ENCODE assay signal across 11 cellular contexts in the genomic region with DNA sequence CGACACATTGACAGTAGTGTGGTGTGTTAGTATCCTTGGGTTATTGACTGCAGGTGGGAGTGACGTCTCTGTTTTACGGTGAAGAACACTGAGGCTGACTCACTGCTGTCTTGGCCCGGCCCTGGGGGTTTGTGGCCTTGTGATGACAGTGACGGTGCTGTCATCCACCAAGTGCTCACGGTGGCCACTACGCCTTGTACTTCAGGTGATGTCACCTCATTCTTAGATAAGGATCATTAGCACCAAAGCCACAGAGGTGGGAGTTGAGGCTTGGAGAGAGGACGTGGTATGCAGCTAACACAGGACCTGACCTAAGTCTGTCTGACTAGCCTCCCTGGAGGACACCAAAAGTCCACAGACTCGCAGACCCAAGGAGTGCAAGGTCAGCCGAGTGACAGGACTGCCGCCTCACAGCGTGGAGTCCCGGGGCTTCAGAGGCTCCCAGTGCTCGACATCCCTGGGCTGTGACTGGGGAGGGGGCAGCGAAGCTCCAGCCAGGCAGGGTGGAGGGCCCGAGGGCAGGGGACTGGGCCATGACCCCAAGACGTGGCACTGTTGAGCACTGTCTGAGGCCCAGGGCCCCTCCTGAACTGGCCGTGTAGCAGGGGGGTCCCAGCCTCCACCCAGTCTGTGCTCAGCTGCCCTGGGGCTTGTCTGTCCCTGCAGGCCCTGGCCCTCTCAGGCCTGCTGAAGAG. TPM values are rescaled to one million over a fixed set of nuclear protein-coding genes. Genes with fewer than 3 reads are reported as not detected.
DNase-seq lines count a peak whose midpoint lies in the region; ATAC-seq and TF ChIP-seq lines count a peak whose summit lies in the region.
"Had no signal": no experiment of that assay in that cellular context is flagged by ENCODE, and none has a peak within 500 bp of the region (broad histone marks: within the 10 kb centered on the region; RNA-seq: fewer than 3 reads in every experiment).

No MANE protein-coding gene starts in this region.

- H3K4me2 ChIP-seq in OCI-LY7 (ENCODE audit: low read length): no peak overlapping the region

- no peak for TF ChIP-seq CTCF in OCI-LY7 (conservative IDR thresholded peaks at IDR 0.05; ENCODE audit: low read length)

- peaks cover 52% of the 10 kb centered on the region for H3K36me3 Mint-ChIP-seq in activated T-helper 2 cell treated with anti-CD3 and anti-CD28 coated beads, Interferon-gamma antibody, Interleukin-2, Interleukin-4, amounts not matched to agents 10 μg/mL and 5 μg/mL and 100 μg/mL, durations not matched to agents 14 hours and 24 hours and 36 hours (ENCODE audit: low read depth)

- H3K4me3 Mint-ChIP-seq in activated T-helper 2 cell treated with anti-CD3 and anti-CD28 coated beads, Interferon-gamma antibody, Interleukin-2, Interleukin-4, amounts not matched to agents 10 μg/mL and 5 μg/mL and 100 μg/mL, durations not matched to agents 14 hours and 24 hours and 36 hours (ENCODE audit: low read depth): no peak overlapping the region
- H3K4me3 Mint-ChIP-seq: H9 had no signal

- ATAC-seq in HG02610 (IDR thresholded peaks at IDR 0.05; ENCODE audit: unreplicated experiment): no peak
- no peak for ATAC-seq in GM21528 (IDR thresholded peaks at IDR 0.05; ENCODE audit: low FRiP score, unreplicated experiment)

- no TSS peak for BruUV-seq in OCI-LY7 (replicated peaks; lab: Mats Ljungman, UMichigan)

- no peaks in the 10 kb centered on the region for H3K36me3 ChIP-seq in OCI-LY7 (ENCODE audit: insufficient read depth, low read length)

- no peak overlapping the region for H3K27ac ChIP-seq in OCI-LY7 (ENCODE audit: low read depth, low read length, poor library complexity, severe bottlenecking)
- H3K27ac ChIP-seq: WERI-Rb-1 had no signal

- CTCF ChIA-PET in OCI-LY7 (lab: Charles Lee; ENCODE audit: unreplicated experiment): no interaction called here

- no peaks in the 10 kb centered on the region for H3K9me2 ChIP-seq in OCI-LY7 (ENCODE audit: insufficient read depth, low read length)

- H3K4me1 ChIP-seq in OCI-LY7 (ENCODE audit: insufficient read depth, low read length, poor library complexity, severe bottlenecking): no peaks in the 10 kb centered on the region

- intact Hi-C loops in activated T-helper 2 cell treated with anti-CD3 and anti-CD28 coated beads, Interferon-gamma antibody, Interleukin-2, Interleukin-4, amounts not matched to agents 10 μg/mL and 5 μg/mL and 100 μg/mL, durations not matched to agents 14 hours and 24 hours and 36 hours (cut with micrococcal nuclease): loop anchor here (10.0 kb wide), 1 partner anchor 333 kb away; no protein-coding TSS in a partner anchor
- intact Hi-C loops in OCI-LY7 (cut with micrococcal nuclease; ENCODE audit: unreplicated experiment): no loop called here

- POLR2A ChIA-PET in OCI-LY7 (lab: Charles Lee): no interaction called here

- no peaks in the 10 kb centered on the region for H3K27me3 Mint-ChIP-seq in activated T-helper 2 cell treated with anti-CD3 and anti-CD28 coated beads, Interferon-gamma antibody, Interleukin-2, Interleukin-4, amounts not matched to agents 10 μg/mL and 5 μg/mL and 100 μg/mL, durations not matched to agents 14 hours and 24 hours and 36 hours (ENCODE audit: low read depth)

- H3K4me1 Mint-ChIP-seq in activated T-helper 2 cell treated with anti-CD3 and anti-CD28 coated beads, Interferon-gamma antibody, Interleukin-2, Interleukin-4, amounts not matched to agents 10 μg/mL and 5 μg/mL and 100 μg/mL, durations not matched to agents 14 hours and 24 hours and 36 hours (ENCODE audit: low read depth): peaks cover 17% of the 10 kb centered on the region
- H3K4me1 Mint-ChIP-seq: H9 had no signal

- H3K4me3 ChIP-seq in OCI-LY7 (ENCODE audit: low read depth, low read length, poor library complexity, severe bottlenecking): no peak overlapping the region

- no peak overlapping the region for H2AFZ ChIP-seq in OCI-LY7 (ENCODE audit: low read length)

- peak; percentile 44 for DNase-seq in stimulated activated naive CD4-positive, alpha-beta T cell treated with Interleukin-2 at 50 U/mL for 16 hours (lab: John Stamatoyannopoulos, UW)
- DNase-seq in stimulated activated naive CD4-positive, alpha-beta T cell (lab: John Stamatoyannopoulos, UW): no peak
- peak; percentile 22 for DNase-seq in activated T-helper 2 cell treated with anti-CD3 and anti-CD28 coated beads, Interferon-gamma antibody, Interleukin-2, Interleukin-4, amounts not matched to agents 10 μg/mL and 5 μg/mL and 100 μg/mL, durations not matched to agents 14 hours and 24 hours and 36 hours (ENCODE audit: low spot score)
- DNase-seq in myocyte (ENCODE audit: low read depth) (peak; percentile 6), OCI-LY7 (ENCODE audit: low spot score) (no peak), mesenteric fat pad (ENCODE audit: low spot score) (no peak)
- DNase-seq: AML-193, H9, WERI-Rb-1 had no signal

- no peaks in the 10 kb centered on the region for H3K9me3 Mint-ChIP-seq in activated T-helper 2 cell treated with anti-CD3 and anti-CD28 coated beads, Interferon-gamma antibody, Interleukin-2, Interleukin-4, amounts not matched to agents 10 μg/mL and 5 μg/mL and 100 μg/mL, durations not matched to agents 14 hours and 24 hours and 36 hours
- H3K9me3 Mint-ChIP-seq: H9 had no signal

- peak overlapping the region; percentile 60 for H3K27ac Mint-ChIP-seq in activated T-helper 2 cell treated with anti-CD3 and anti-CD28 coated beads, Interferon-gamma antibody, Interleukin-2, Interleukin-4, amounts not matched to agents 10 μg/mL and 5 μg/mL and 100 μg/mL, durations not matched to agents 14 hours and 24 hours and 36 hours

- no peaks in the 10 kb centered on the region for H3K9me3 ChIP-seq in OCI-LY7 (ENCODE audit: low read length)

- no peaks in the 10 kb centered on the region for H3K79me2 ChIP-seq in OCI-LY7 (ENCODE audit: insufficient read depth, low read depth, low read length)

- no peaks in the 10 kb centered on the region for H4K20me1 ChIP-seq in OCI-LY7 (ENCODE audit: insufficient read depth, low read length)

RNA-seq across cellular contexts. Expression of a gene that starts 56.5 kb away (rescaled TPM):
- total RNA-seq in activated T-helper 2 cell treated with anti-CD3 and anti-CD28 coated beads, Interferon-gamma antibody, Interleukin-2, Interleukin-4, amounts not matched to agents 10 μg/mL and 5 μg/mL and 100 μg/mL, durations not matched to agents 14 hours and 24 hours and 36 hours: 124 and 125 TPM in 2 replicates
- total RNA-seq in myocyte: 25.0 and 30.9 TPM in 2 replicates
- 25.0 TPM for polyA plus RNA-seq in myocyte (2012)
- 62.5 and 64.9 TPM in 2 replicates for total RNA-seq in OCI-LY7 (2014; rRNA removed; shearing (Covaris generic))
- total RNA-seq in OCI-LY7 (2022): 94.2 and 120 TPM in 2 replicates
- 46.6 TPM for total RNA-seq in mesenteric fat pad

Comparison
In these comparisons a context has a peak if more than half of its experiments do, and no peak if none do; other contexts are left out.
1. DNase-seq: peak in stimulated activated naive CD4-positive, alpha-beta T cell treated with Interleukin-2 at 50 U/mL for 16 hours (single experiment), activated T-helper 2 cell treated with anti-CD3 and anti-CD28 coated beads, Interferon-gamma antibody, Interleukin-2, Interleukin-4, amounts not matched to agents 10 μg/mL and 5 μg/mL and 100 μg/mL, durations not matched to agents 14 hours and 24 hours and 36 hours (single experiment) and myocyte (single experiment); none in stimulated activated naive CD4-positive, alpha-beta T cell (0 of 6), OCI-LY7 (single experiment) and mesenteric fat pad (single experiment).